In the genomic region with DNA sequence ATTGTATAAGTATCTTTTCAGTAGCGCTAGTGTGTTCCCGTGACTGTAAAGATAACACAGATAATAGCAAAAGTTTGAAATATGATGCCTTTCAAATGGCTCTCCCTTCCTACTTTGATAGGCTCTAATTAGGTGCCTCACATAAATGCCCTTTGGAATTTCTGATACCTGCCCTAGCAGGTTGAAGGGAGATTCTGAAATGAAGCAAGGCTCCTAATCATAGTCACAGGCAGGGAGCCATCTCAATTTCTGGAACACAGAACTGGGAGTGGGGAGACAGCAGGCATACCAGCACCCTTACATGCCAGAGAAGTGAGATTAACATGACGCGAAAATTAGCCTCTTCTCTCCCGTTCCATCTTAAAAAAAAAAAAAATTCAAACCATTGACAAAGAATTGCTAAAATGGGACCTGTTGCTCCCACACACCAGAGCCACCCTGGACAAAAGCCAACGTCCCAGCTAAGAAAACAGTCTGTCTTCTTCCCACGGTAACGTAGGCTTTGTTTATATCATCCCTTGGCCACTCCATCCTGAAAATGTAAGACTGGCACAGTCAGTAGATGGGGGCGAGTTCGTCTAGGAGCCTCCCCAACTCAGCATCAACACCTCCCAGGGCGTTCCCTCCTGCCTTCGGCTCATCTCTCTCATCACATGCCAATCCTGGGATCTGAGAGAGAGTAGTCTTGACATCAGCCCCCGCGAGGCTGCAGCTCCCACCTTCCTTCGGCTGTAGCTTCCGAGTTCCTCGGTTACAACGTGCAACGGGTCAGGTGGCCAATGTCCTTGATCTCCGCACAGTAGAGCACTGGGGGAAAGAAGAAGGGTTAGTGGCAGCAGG, we compare ENCODE assay signal across 8 cellular contexts. TPM values are rescaled to one million over a fixed set of nuclear protein-coding genes. Genes with fewer than 3 reads are reported as not detected.
DNase-seq lines count a peak whose midpoint lies in the region; ATAC-seq and TF ChIP-seq lines count a peak whose summit lies in the region.

No MANE protein-coding gene starts in this region.

- DNase-seq in activated CD8-positive, alpha-beta T cell treated with anti-CD3 and anti-CD28 coated beads, Interleukin-2, amount 10 ng/mL, durations not matched to agents 7 days and 5 days = no peak
- DNase-seq in heart left ventricle (peak; percentile 7 to 56 (median 41)), sciatic nerve (ENCODE audit: low spot score) (no peak), NCI-H774 (lab: John Stamatoyannopoulos, UW) (no peak)
- no peak for DNase-seq in stimulated activated CD4-positive, alpha-beta T cell treated with anti-CD3 and anti-CD28 coated beads, Interleukin-12 subunit alpha, Interleukin-12 subunit beta, amount 100 ng/mL, for 4 hours

- H3K4me3 ChIP-seq in heart left ventricle = peak overlapping the region; percentile 31 to 83 (median 63)

- peaks cover 35% of the 10 kb centered on the region for H3K4me1 Mint-ChIP-seq in activated CD8-positive, alpha-beta T cell treated with anti-CD3 and anti-CD28 coated beads, Interleukin-2, amount 10 ng/mL, durations not matched to agents 7 days and 5 days (ENCODE audit: low read depth)

- H3K9me3 ChIP-seq in ES-I3 (ENCODE audit: control insufficient read depth, insufficient read depth, low read length) (no peaks in the 10 kb centered on the region), heart left ventricle (no peaks in the 10 kb centered on the region)

- H3K27me3 ChIP-seq in heart left ventricle = no peaks in the 10 kb centered on the region

- 8 to 12% (median 10%) methylated on average over 20 of the region's 20 CpGs for WGBS in heart left ventricle, 4 donors

- no peaks in the 10 kb centered on the region for H3K27me3 Mint-ChIP-seq in activated CD8-positive, alpha-beta T cell treated with anti-CD3 and anti-CD28 coated beads, Interleukin-2, amount 10 ng/mL, durations not matched to agents 7 days and 5 days (ENCODE audit: low read depth)

- TF ChIP-seq POLR2A in heart left ventricle (IDR thresholded peaks at IDR 0.05) = no peak

- CTCF ChIA-PET in activated CD8-positive, alpha-beta T cell treated with anti-CD3 and anti-CD28 coated beads, Interleukin-2, amount 10 ng/mL, durations not matched to agents 7 days and 5 days (lab: Charles Lee) = interaction anchor here (0.7 to 11.0 kb wide), 14 partner anchors 12 to 164 kb away, joined by 3 to 237 read pairs (median 6); partner anchors contain the start of genes CNTROB, KCNAB3, NAA38 and TRAPPC1

- POLR2A ChIA-PET in activated CD8-positive, alpha-beta T cell treated with anti-CD3 and anti-CD28 coated beads, Interleukin-2, amount 10 ng/mL, durations not matched to agents 7 days and 5 days (lab: Charles Lee) = interaction anchor here (1.3 to 6.0 kb wide), 5 partner anchors 12 to 70 kb away, joined by 3 to 44 read pairs (median 4); partner anchors contain the start of genes CNTROB and TRAPPC1

- 0 out of 2 replicates have a peak, but pooled peaks cover 3% of the 10 kb centered on the region for H3K4me1 ChIP-seq in ES-I3 (ENCODE audit: insufficient read depth, low read length)
- H3K4me1 ChIP-seq in heart left ventricle = peaks cover 0 to 32% (median 25%) of the 10 kb centered on the region in 12 donors

- H3K4me3 Mint-ChIP-seq in activated CD8-positive, alpha-beta T cell treated with anti-CD3 and anti-CD28 coated beads, Interleukin-2, amount 10 ng/mL, durations not matched to agents 7 days and 5 days = peak overlapping the region; percentile 85

- no peaks in the 10 kb centered on the region for H3K9me3 Mint-ChIP-seq in activated CD8-positive, alpha-beta T cell treated with anti-CD3 and anti-CD28 coated beads, Interleukin-2, amount 10 ng/mL, durations not matched to agents 7 days and 5 days (ENCODE audit: insufficient read depth)

- H3K27ac Mint-ChIP-seq in activated CD8-positive, alpha-beta T cell treated with anti-CD3 and anti-CD28 coated beads, Interleukin-2, amount 10 ng/mL, durations not matched to agents 7 days and 5 days = peak overlapping the region; percentile 95

- peak overlapping the region; percentile 45; the same call in 1 of the 2 replicates for H3K9ac ChIP-seq in ES-I3 (ENCODE audit: low read depth, low read length)

- TF ChIP-seq CTCF in heart left ventricle (IDR thresholded peaks at IDR 0.05) = no peak

- peak; percentile 29 for ATAC-seq in HG03135 (IDR thresholded peaks at IDR 0.05; ENCODE audit: unreplicated experiment)
- peak; percentile 57 for ATAC-seq in activated CD8-positive, alpha-beta T cell treated with anti-CD3 and anti-CD28 coated beads, Interleukin-2, amount 10 ng/mL, durations not matched to agents 7 days and 5 days
- ATAC-seq in heart left ventricle = peak in 2 of 4 donors; percentile 41 to 47
- peak; percentile 40 for ATAC-seq in sciatic nerve
- ATAC-seq in GM21515 (IDR thresholded peaks at IDR 0.05; ENCODE audit: unreplicated experiment) = no peak

- peak overlapping the region; percentile 85 to 98 (median 95) for H3K27ac ChIP-seq in heart left ventricle

- intact Hi-C loops in heart left ventricle (cut with DNase I) (loop anchor here (1.0 to 10.0 kb wide), 7 partner anchors 26 to 142 kb away; partner anchors contain the start of gene CHD3 (in 1 of the 10)), sciatic nerve (cut with DNase I) (loop anchor here (5.0 kb wide), 1 partner anchor 77 kb away; no protein-coding TSS in a partner anchor)

- no peaks in the 10 kb centered on the region; the same call in 1 of the 2 replicates for H3K36me3 ChIP-seq in ES-I3 (ENCODE audit: insufficient read depth, low read length)
- peaks cover 0 to 22% (median 16%) of the 10 kb centered on the region in 9 donors for H3K36me3 ChIP-seq in heart left ventricle

- peaks cover 24% of the 10 kb centered on the region for H3K36me3 Mint-ChIP-seq in activated CD8-positive, alpha-beta T cell treated with anti-CD3 and anti-CD28 coated beads, Interleukin-2, amount 10 ng/mL, durations not matched to agents 7 days and 5 days (ENCODE audit: low read depth)

RNA-seq across cellular contexts. Expression of gene RNF227, which starts 1.1 kb away (rescaled TPM):
- 1 to 10 TPM; 4.2 TPM for total RNA-seq in activated CD8-positive, alpha-beta T cell treated with anti-CD3 and anti-CD28 coated beads, Interleukin-2, amount 10 ng/mL, durations not matched to agents 7 days and 5 days
- total RNA-seq in heart left ventricle (1 to 10 TPM in 5 of 9 donors, under 1 TPM in 4; 0.51 to 4.9 (median 1.1) TPM), sciatic nerve (5.7 TPM)
- under 1 TPM; 0.79 to 0.88 TPM for polyA plus RNA-seq in heart left ventricle

RNA-seq across cellular contexts. Expression of gene KCNAB3, which starts 14.7 kb away (rescaled TPM):
- 10 to 100 TPM in 1 of 2 experiments, 1 to 10 TPM in 1; 8.8 to 10.3 TPM for total RNA-seq in activated CD8-positive, alpha-beta T cell treated with anti-CD3 and anti-CD28 coated beads, Interleukin-2, amount 10 ng/mL, durations not matched to agents 7 days and 5 days
- total RNA-seq in heart left ventricle (1 to 10 TPM in 2 of 9 donors, under 1 TPM in 5, not detected in 2; 0.19 to 1.7 (median 0.38) TPM), sciatic nerve (1.2 TPM)
- under 1 TPM; 0.22 to 0.88 TPM for polyA plus RNA-seq in heart left ventricle

RNA-seq across cellular contexts. Expression of gene TRAPPC1, which starts 16.8 kb away (rescaled TPM):
- 100 to 1,000 TPM; 248 to 278 TPM for total RNA-seq in activated CD8-positive, alpha-beta T cell treated with anti-CD3 and anti-CD28 coated beads, Interleukin-2, amount 10 ng/mL, durations not matched to agents 7 days and 5 days
- 100 to 1,000 TPM in 6 of 9 donors, 10 to 100 TPM in 3; 60.8 to 170 (median 125) TPM for total RNA-seq in heart left ventricle
- polyA plus RNA-seq in heart left ventricle = 100 to 1,000 TPM; 136 to 156 TPM
- total RNA-seq in sciatic nerve = 78.3 TPM

RNA-seq across cellular contexts. Expression of gene CNTROB, which starts 17.0 kb away (rescaled TPM):
- 10 to 100 TPM; 66.7 to 76.5 TPM for total RNA-seq in activated CD8-positive, alpha-beta T cell treated with anti-CD3 and anti-CD28 coated beads, Interleukin-2, amount 10 ng/mL, durations not matched to agents 7 days and 5 days
- total RNA-seq in heart left ventricle (10 to 100 TPM in 4 of 9 donors, 1 to 10 TPM in 5; 7.9 to 19.2 (median 9.7) TPM), sciatic nerve (27.8 TPM)
- polyA plus RNA-seq in heart left ventricle = 10 to 100 TPM; 11.2 to 15.4 TPM

RNA-seq across cellular contexts. Expression of gene CHD3, which starts 26.4 kb away (rescaled TPM):
- total RNA-seq in activated CD8-positive, alpha-beta T cell treated with anti-CD3 and anti-CD28 coated beads, Interleukin-2, amount 10 ng/mL, durations not matched to agents 7 days and 5 days = 100 to 1,000 TPM; 125 to 129 TPM
- total RNA-seq in heart left ventricle (10 to 100 TPM in 6 of 9 donors, 1 to 10 TPM in 3; 6.7 to 30.6 (median 13.6) TPM), sciatic nerve (138 TPM)
- 10 to 100 TPM; 17.5 to 17.9 TPM for polyA plus RNA-seq in heart left ventricle

Comparison
In these comparisons a context has a peak if more than half of its experiments do, and no peak if none do; other contexts are left out.
1. DNase-seq: peak in heart left ventricle (5 of 5); none in activated CD8-positive, alpha-beta T cell treated with anti-CD3 and anti-CD28 coated beads, Interleukin-2, amount 10 ng/mL, durations not matched to agents 7 days and 5 days (single experiment), sciatic nerve (single experiment), NCI-H774 (single experiment) and stimulated activated CD4-positive, alpha-beta T cell treated with anti-CD3 and anti-CD28 coated beads, Interleukin-12 subunit alpha, Interleukin-12 subunit beta, amount 100 ng/mL, for 4 hours (single experiment).